In genomic region chr19:8511573-8512101, GRCh38 we compare ENCODE assay signal across 18 cellular contexts. TPM values are rescaled to one million over a fixed set of nuclear protein-coding genes. Genes with fewer than 3 reads are reported as not detected.
DNase-seq lines count a peak whose midpoint lies in the region; ATAC-seq and TF ChIP-seq lines count a peak whose summit lies in the region.
"Had no signal": no experiment of that assay in that cellular context is flagged by ENCODE, and none has a peak within 500 bp of the region (broad histone marks: within the 10 kb centered on the region; RNA-seq: fewer than 3 reads in every experiment).

No MANE protein-coding gene starts in this region.

- H3K36me3 Mint-ChIP-seq in endodermal cell (ENCODE audit: low read depth), result peaks cover 21% of the 10 kb centered on the region
- H3K36me3 Mint-ChIP-seq in neural progenitor cell, result no peaks in the 10 kb centered on the region

- peaks cover 1% of the 10 kb centered on the region for H3K9me3 Mint-ChIP-seq in endodermal cell
- no peaks in the 10 kb centered on the region for H3K9me3 Mint-ChIP-seq in neural progenitor cell
- H3K9me3 Mint-ChIP-seq: activated CD4-positive, alpha-beta memory T cell treated with anti-CD3 and anti-CD28 coated beads for 36 hours; nephron had no signal

- H3K27ac Mint-ChIP-seq in endodermal cell (no peak overlapping the region), neural progenitor cell (no peak overlapping the region)

- TF ChIP-seq CTCF in endodermal cell (conservative IDR thresholded peaks at IDR 0.05) (peak; percentile 54), neural progenitor cell (IDR thresholded peaks at IDR 0.05) (peak; percentile 15)

- no peak overlapping the region for H3K27ac ChIP-seq in endodermal cell (ENCODE audit: low read depth, low read length)
- H3K27ac ChIP-seq in neural progenitor cell, result no peak overlapping the region

- H3K4me3 Mint-ChIP-seq in endodermal cell (no peak overlapping the region), neural progenitor cell (no peak overlapping the region)

- H3K27me3 Mint-ChIP-seq in endodermal cell (ENCODE audit: insufficient read depth) (no peaks in the 10 kb centered on the region), neural progenitor cell (ENCODE audit: insufficient read depth, low read depth) (peaks cover 7% of the 10 kb centered on the region)
- H3K27me3 Mint-ChIP-seq: activated CD4-positive, alpha-beta memory T cell treated with anti-CD3 and anti-CD28 coated beads for 36 hours had no signal

- H3K4me1 ChIP-seq in ES-I3 (ENCODE audit: insufficient read depth, low read length) (peaks cover 12% of the 10 kb centered on the region; the same call in 1 of the 2 replicates), endodermal cell (ENCODE audit: control insufficient read depth, insufficient read depth, low read length) (peaks cover 5% of the 10 kb centered on the region), neural progenitor cell (peaks cover 11% of the 10 kb centered on the region)

- H3K36me3 ChIP-seq in ES-I3 (ENCODE audit: insufficient read depth, low read length), result no peaks in the 10 kb centered on the region
- H3K36me3 ChIP-seq in endodermal cell (ENCODE audit: control insufficient read depth, insufficient read depth, low read length), result peaks cover 2% of the 10 kb centered on the region
- H3K36me3 ChIP-seq in neural progenitor cell, result no peaks in the 10 kb centered on the region

- H3K4me1 Mint-ChIP-seq in endodermal cell, result peaks cover 4% of the 10 kb centered on the region
- peaks cover 14% of the 10 kb centered on the region for H3K4me1 Mint-ChIP-seq in neural progenitor cell

- H3K9ac ChIP-seq in ES-I3 (ENCODE audit: low read depth, low read length), result peak overlapping the region; percentile 34; the same call in 1 of the 2 replicates
- H3K9ac ChIP-seq in endodermal cell (ENCODE audit: extremely low read depth, low read length, poor library complexity, severe bottlenecking), result no peak overlapping the region
- no peak overlapping the region for H3K9ac ChIP-seq in neural progenitor cell

- H3K27me3 ChIP-seq in endodermal cell (ENCODE audit: control insufficient read depth, insufficient read depth, low read length, poor library complexity, severe bottlenecking), result no peaks in the 10 kb centered on the region
- H3K27me3 ChIP-seq in neural progenitor cell, result no peaks in the 10 kb centered on the region

- H3K4me3 ChIP-seq in endodermal cell (ENCODE audit: low read length), result no peak overlapping the region
- no peak overlapping the region for H3K4me3 ChIP-seq in neural progenitor cell
- H3K4me3 ChIP-seq: lung had no signal

- H3F3A ChIP-seq in neural progenitor cell (ENCODE audit: low read depth), result peaks cover 31% of the 10 kb centered on the region

- WGBS in endodermal cell (ENCODE audit: insufficient coverage in 1 of 2, insufficient read length in 1 of 2), 2 experiments, result 97% methylated on average over 28 to 45 of the region's 45 CpGs

- H4K20me1 ChIP-seq in neural progenitor cell (ENCODE audit: low read depth), result no peaks in the 10 kb centered on the region

- DNase-seq in HEK293T (ENCODE audit: extremely low spot score) (peak; percentile 7), endodermal cell (no peak), neural progenitor cell (ENCODE audit: low spot score) (no peak), COLO829 (ENCODE audit: low spot score) (no peak), globus pallidus (ENCODE audit: low spot score) (no peak), SHP77 (lab: John Stamatoyannopoulos, UW) (no peak)
- DNase-seq: GF-D8, NCI-H1092, NCI-H2171, NCI-H748 treated with DMSO at 0.1 percent for 48 hours had no signal

- POLR2A ChIA-PET in HEK293T (lab: Yijun Ruan, JAX), result interaction anchor here (0.6 kb wide), 1 partner anchor 15 kb away, joined by 3 read pairs; no protein-coding TSS in a partner anchor

- peaks cover 4% of the 10 kb centered on the region for H3K79me2 ChIP-seq in neural progenitor cell (ENCODE audit: low read depth)

- ATAC-seq in HG02763 (IDR thresholded peaks at IDR 0.05; ENCODE audit: unreplicated experiment), result no peak

- H3K9me3 ChIP-seq in ES-I3 (ENCODE audit: control insufficient read depth, insufficient read depth, low read length), result no peaks in the 10 kb centered on the region
- H3K9me3 ChIP-seq in endodermal cell (ENCODE audit: control insufficient read depth, low read length), result no peaks in the 10 kb centered on the region
- no peaks in the 10 kb centered on the region for H3K9me3 ChIP-seq in neural progenitor cell (ENCODE audit: low read depth)

- CTCF ChIA-PET in HEK293T (lab: Yijun Ruan, JAX), result no interaction called here

- H2AFZ ChIP-seq in neural progenitor cell (replicated peaks), result no peak overlapping the region

- H3K4me2 ChIP-seq in neural progenitor cell, result no peak overlapping the region

TF ChIP-seq in HEK293T, 16 proteins besides CTCF, POLR2A, EP300 and RAD21:
- TF ChIP-seq FOXA1 (IDR thresholded peaks at IDR 0.05) (no peak), NFRKB (IDR thresholded peaks at IDR 0.05) (no peak), FOXM1 (IDR thresholded peaks at IDR 0.05; ENCODE audit: borderline replicate concordance) (no peak), SUZ12 (IDR thresholded peaks at IDR 0.05) (no peak), HDGF (IDR thresholded peaks at IDR 0.05; ENCODE audit: borderline replicate concordance) (no peak), SP1 (IDR thresholded peaks at IDR 0.05) (no peak), ARNT (IDR thresholded peaks at IDR 0.05) (no peak), ELF4 (IDR thresholded peaks at IDR 0.05) (no peak), PKNOX1 (IDR thresholded peaks at IDR 0.05) (no peak), TARDBP (IDR thresholded peaks at IDR 0.05) (no peak), BHLHE40 (IDR thresholded peaks at IDR 0.05; ENCODE audit: borderline replicate concordance) (no peak), L3MBTL2 (conservative IDR thresholded peaks at IDR 0.05) (no peak), LEF1 (IDR thresholded peaks at IDR 0.05; ENCODE audit: borderline replicate concordance) (no peak), FOXK2 (IDR thresholded peaks at IDR 0.05) (no peak), ZNF384 (IDR thresholded peaks at IDR 0.05) (no peak), CTBP1 (IDR thresholded peaks at IDR 0.05; ENCODE audit: borderline replicate concordance) (no peak)

RNA-seq across cellular contexts. Expression of gene ZNF414, which starts 2.3 kb away (rescaled TPM):
- total RNA-seq in endodermal cell (10 to 100 TPM; 22.6 to 23.7 TPM), neural progenitor cell (ENCODE audit: low replicate concordance) (1.8 and 8.9 TPM in 2 replicates)
- 20.2 TPM for polyA plus RNA-seq in endodermal cell (2013, experiment 1 of 2)
- 25.0 TPM for polyA plus RNA-seq in endodermal cell (2013, experiment 2 of 2)

RNA-seq across cellular contexts. Expression of gene PRAM1, which starts 9.2 kb away (rescaled TPM):
- 1 to 10 TPM in 1 of 2 donors, under 1 TPM in 1; 0.40 to 1.9 TPM for total RNA-seq in endodermal cell
- 1.00 TPM for polyA plus RNA-seq in endodermal cell (2013, experiment 1 of 2)
- 0.58 TPM for polyA plus RNA-seq in endodermal cell (2013, experiment 2 of 2)
- 0.22 and 0.56 TPM in 2 replicates for total RNA-seq in neural progenitor cell (ENCODE audit: low replicate concordance)
- total RNA-seq: fibroblast of villous mesenchyme, pulmonary artery endothelial cell, RPMI7951 had no signal
